19 cellular contexts compared by ENCODE assay signal in genomic region chr3:126113238-126113555, GRCh38. TPM values are rescaled to one million over a fixed set of nuclear protein-coding genes. Genes with fewer than 3 reads are reported as not detected.
DNase-seq lines count a peak whose midpoint lies in the region; ATAC-seq and TF ChIP-seq lines count a peak whose summit lies in the region.
"Had no signal": no experiment of that assay in that cellular context is flagged by ENCODE, and none has a peak within 500 bp of the region (broad histone marks: within the 10 kb centered on the region; RNA-seq: fewer than 3 reads in every experiment).

No MANE protein-coding gene starts in this region.

- H3K4me1 ChIP-seq in mucosa of descending colon (ENCODE audit: low read depth), result no peaks in the 10 kb centered on the region
- H3K4me1 ChIP-seq: BLaER1, SJSA1 had no signal

- no peaks in the 10 kb centered on the region for H3K27me3 Mint-ChIP-seq in natural killer cell treated with Interleukin-12 subunit alpha and Interleukin-12 subunit beta and Interleukin-15 and Interleukin-18, amount 100 ng/mL, for 72 hours
- H3K27me3 Mint-ChIP-seq in natural killer cell (ENCODE audit: low read depth in 2 of 2) (no peaks in the 10 kb centered on the region), chondrocyte (ENCODE audit: low read depth) (no peaks in the 10 kb centered on the region), type B pancreatic cell (no peaks in the 10 kb centered on the region)
- H3K27me3 Mint-ChIP-seq: CD4-positive, alpha-beta T cell had no signal

- TF ChIP-seq CTCF in natural killer cell (IDR thresholded peaks at IDR 0.05) (no peak), chondrocyte (IDR thresholded peaks at IDR 0.05) (no peak), mucosa of descending colon (IDR thresholded peaks at IDR 0.05) (no peak), type B pancreatic cell (conservative IDR thresholded peaks at IDR 0.05) (no peak)

- no peak overlapping the region for H3K4me3 Mint-ChIP-seq in natural killer cell treated with Interleukin-12 subunit alpha and Interleukin-12 subunit beta and Interleukin-15 and Interleukin-18, amount 100 ng/mL, for 72 hours
- H3K4me3 Mint-ChIP-seq in natural killer cell, result no peak overlapping the region
- no peak overlapping the region for H3K4me3 Mint-ChIP-seq in chondrocyte (ENCODE audit: unreplicated experiment)
- no peak overlapping the region for H3K4me3 Mint-ChIP-seq in type B pancreatic cell
- H3K4me3 Mint-ChIP-seq: CD4-positive, alpha-beta T cell; IgD-negative memory B cell had no signal

- H3K4me1 Mint-ChIP-seq in natural killer cell treated with Interleukin-12 subunit alpha and Interleukin-12 subunit beta and Interleukin-15 and Interleukin-18, amount 100 ng/mL, for 72 hours (ENCODE audit: low read depth in 2 of 2), result no peaks in the 10 kb centered on the region
- H3K4me1 Mint-ChIP-seq in natural killer cell (no peaks in the 10 kb centered on the region), chondrocyte (ENCODE audit: low read depth) (no peaks in the 10 kb centered on the region), type B pancreatic cell (ENCODE audit: unreplicated experiment) (peaks cover 3% of the 10 kb centered on the region)
- H3K4me1 Mint-ChIP-seq: IgD-negative memory B cell had no signal

- no peaks in the 10 kb centered on the region for H3K9me3 Mint-ChIP-seq in natural killer cell treated with Interleukin-12 subunit alpha and Interleukin-12 subunit beta and Interleukin-15 and Interleukin-18, amount 100 ng/mL, for 72 hours
- H3K9me3 Mint-ChIP-seq in natural killer cell (no peaks in the 10 kb centered on the region), chondrocyte (ENCODE audit: low read depth) (no peaks in the 10 kb centered on the region), type B pancreatic cell (no peaks in the 10 kb centered on the region)
- H3K9me3 Mint-ChIP-seq: CD4-positive, alpha-beta T cell; IgD-negative memory B cell had no signal

- no peaks in the 10 kb centered on the region for H3K9me3 ChIP-seq in mucosa of descending colon
- H3K9me3 ChIP-seq: BLaER1, SJSA1 had no signal

- intact Hi-C loops in natural killer cell (cut with micrococcal nuclease) (no loop called here), mucosa of descending colon (cut with DNase I, micrococcal nuclease) (no loop called here)

- no peak overlapping the region for H3K4me3 ChIP-seq in mucosa of descending colon
- H3K4me3 ChIP-seq: BLaER1, GM12878, SJSA1 had no signal

- DNase-seq in natural killer cell treated with Interleukin-12 subunit alpha and Interleukin-12 subunit beta and Interleukin-15 and Interleukin-18, amount 100 ng/mL, for 72 hours (ENCODE audit: low spot score), result peak; percentile 41
- DNase-seq in natural killer cell, result no peak
- peak; percentile 77 for DNase-seq in chondrocyte (ENCODE audit: low spot score)
- DNase-seq in mucosa of descending colon, result peak in 2 of 3 donors; percentile 17 to 34
- DNase-seq in type B pancreatic cell (ENCODE audit: extremely low spot score, unreplicated experiment), result peak; percentile 60
- no peak for DNase-seq in NAMALWA (ENCODE audit: low spot score)
- DNase-seq: DMS79 treated with DMSO at 0.1 percent for 48 hours, GOT3, NCI-H1105 treated with DMSO at 0.1 percent for 48 hours, NCI-H1694, NCI-H2081, NCI-H2171, NCI-H345 had no signal

- ATAC-seq in natural killer cell treated with Interleukin-12 subunit alpha and Interleukin-12 subunit beta and Interleukin-15 and Interleukin-18, amount 100 ng/mL, for 72 hours, result no peak
- ATAC-seq in natural killer cell, result no peak
- ATAC-seq in mucosa of descending colon, result no peak
- ATAC-seq in GM21447 (IDR thresholded peaks at IDR 0.05; ENCODE audit: unreplicated experiment), result no peak

- no peak overlapping the region for H3K27ac Mint-ChIP-seq in natural killer cell treated with Interleukin-12 subunit alpha and Interleukin-12 subunit beta and Interleukin-15 and Interleukin-18, amount 100 ng/mL, for 72 hours
- no peak overlapping the region for H3K27ac Mint-ChIP-seq in natural killer cell
- H3K27ac Mint-ChIP-seq in chondrocyte (ENCODE audit: unreplicated experiment), result no peak overlapping the region
- no peak overlapping the region for H3K27ac Mint-ChIP-seq in type B pancreatic cell
- H3K27ac Mint-ChIP-seq: CD4-positive, alpha-beta T cell; IgD-negative memory B cell had no signal

- no peaks in the 10 kb centered on the region for H3K36me3 ChIP-seq in mucosa of descending colon (ENCODE audit: low read depth)
- H3K36me3 ChIP-seq: BLaER1, SJSA1 had no signal

- H3K36me3 Mint-ChIP-seq in natural killer cell treated with Interleukin-12 subunit alpha and Interleukin-12 subunit beta and Interleukin-15 and Interleukin-18, amount 100 ng/mL, for 72 hours, result no peaks in the 10 kb centered on the region
- H3K36me3 Mint-ChIP-seq in natural killer cell (no peaks in the 10 kb centered on the region), chondrocyte (ENCODE audit: low read depth) (no peaks in the 10 kb centered on the region), type B pancreatic cell (no peaks in the 10 kb centered on the region)
- H3K36me3 Mint-ChIP-seq: IgD-negative memory B cell had no signal

RNA-seq across cellular contexts. Expression of gene SLC41A3, which starts 29.3 kb away (rescaled TPM):
- total RNA-seq in natural killer cell treated with Interleukin-12 subunit alpha and Interleukin-12 subunit beta and Interleukin-15 and Interleukin-18, amount 100 ng/mL, for 72 hours, result 10 to 100 TPM; 30.4 to 36.4 TPM
- 10 to 100 TPM; 24.2 to 29.6 (median 27.1) TPM for total RNA-seq in natural killer cell
- 38.5 to 51.9 TPM (median 43.2 TPM) in 3 replicates for total RNA-seq in chondrocyte
- total RNA-seq in mucosa of descending colon, result 10 to 100 TPM; 23.0 to 33.9 (median 31.2) TPM
- 53.6 and 56.4 TPM in 2 replicates for total RNA-seq in type B pancreatic cell (ENCODE audit: low replicate concordance)

Comparison
In these comparisons a context has a peak if more than half of its experiments do, and no peak if none do; other contexts are left out.
1. DNase-seq: peak in natural killer cell treated with Interleukin-12 subunit alpha and Interleukin-12 subunit beta and Interleukin-15 and Interleukin-18, amount 100 ng/mL, for 72 hours (single experiment), chondrocyte (single experiment), mucosa of descending colon (2 of 3) and type B pancreatic cell (single experiment); none in natural killer cell (single experiment) and NAMALWA (single experiment).